Comparison of ENCODE assay signal across 18 cellular contexts in the genomic region with DNA sequence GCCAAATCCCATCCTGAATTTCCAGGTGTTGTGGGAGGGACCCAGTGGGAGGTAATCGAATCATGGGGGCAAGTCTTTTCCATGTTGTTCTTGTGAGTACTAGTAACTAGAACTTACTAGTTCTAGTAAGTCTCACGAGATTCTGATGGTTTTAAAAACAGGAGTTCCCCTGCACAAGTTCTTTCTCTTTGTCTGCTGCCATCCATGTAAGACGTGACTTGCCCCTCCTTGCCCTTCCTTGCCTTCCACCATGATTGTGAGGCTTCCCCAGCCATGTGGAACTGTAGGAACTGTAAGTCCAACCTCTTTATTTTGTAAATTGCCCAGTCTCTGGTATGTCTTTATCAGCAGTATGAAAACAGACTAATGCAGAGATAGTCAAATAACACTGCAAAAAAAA.
A peak's percentile ranks its signal among the peaks of the same experiment; 100 is the strongest.
DNase-seq lines count a peak whose midpoint lies in the region; ATAC-seq, FAIRE-seq and TF ChIP-seq lines count a peak whose summit lies in the region.
"Had no signal": no experiment of that assay in that cellular context is flagged by ENCODE, and none has a peak within 500 bp of the region (broad histone marks: within the 10 kb centered on the region; RNA-seq: fewer than 3 reads in every experiment).

No MANE protein-coding gene starts in this region.

- intact Hi-C loops in heart right ventricle (cut with DNase I) = no loop called here
- intact Hi-C loops in Right ventricle myocardium superior (cut with DNase I) = no loop called here
- intact Hi-C loops in HepG2 (cut with micrococcal nuclease; ENCODE audit: unreplicated experiment) = no loop called here
- intact Hi-C loops in right lobe of liver (cut with DNase I) = no loop called here

- no peaks in the 10 kb centered on the region for H4K20me1 ChIP-seq in HepG2 (ENCODE audit: insufficient read depth, low read length)

- H3K27ac Mint-ChIP-seq in glutamatergic neuron (ENCODE audit: unreplicated experiment) = peak overlapping the region; percentile 53
- H3K27ac Mint-ChIP-seq: B cell; CD8-positive, alpha-beta T cell had no signal

- H3K79me2 ChIP-seq in HepG2 (ENCODE audit: insufficient read depth, low read length) = no peaks in the 10 kb centered on the region

- H3K4me2 ChIP-seq in HepG2 (ENCODE audit: low read depth, low read length) = no peak overlapping the region
- H3K4me2 ChIP-seq: BLaER1 treated with 17β-estradiol and CSF1 and Interleukin-3, amounts not matched to agents 10 nM and 100 nM had no signal

- no peak overlapping the region for H3K4me3 Mint-ChIP-seq in glutamatergic neuron (ENCODE audit: unreplicated experiment)
- H3K4me3 Mint-ChIP-seq: B cell; CD8-positive, alpha-beta T cell had no signal

- peaks cover 2% of the 10 kb centered on the region for H3K9me3 Mint-ChIP-seq in glutamatergic neuron (ENCODE audit: unreplicated experiment)
- H3K9me3 Mint-ChIP-seq: CD8-positive, alpha-beta T cell had no signal

- H3K36me3 ChIP-seq in heart right ventricle (no peaks in the 10 kb centered on the region), HepG2 (replicated peaks in 1 of 2; ENCODE audit: control insufficient read depth in 1 of 2, insufficient read depth in 2 of 2, low read length in 2 of 2) (no peaks in the 10 kb centered on the region), right lobe of liver (no peaks in the 10 kb centered on the region)
- H3K36me3 ChIP-seq: BLaER1 treated with 17β-estradiol and CSF1 and Interleukin-3, amounts not matched to agents 10 nM and 100 nM had no signal

- no peak overlapping the region for H2AFZ ChIP-seq in HepG2 (ENCODE audit: low read length)
- H2AFZ ChIP-seq: GM23248 had no signal

- in situ Hi-C loops in HepG2 (cut with HindIII; ENCODE audit: extremely low pct_ligation_motif_present, low pct_unique_long_range_greater_than_20kb) = no loop called here

- WGBS in heart right ventricle, 2 donors = 83 to 90% methylated on average over 3 of the region's 3 CpGs
- 44% methylated on average over 3 of the region's 3 CpGs for WGBS in HepG2 (ENCODE audit: low lambda C conversion rate)
- 65% methylated on average over 3 of the region's 3 CpGs for WGBS in right lobe of liver (ENCODE audit: insufficient coverage, low coverage, low lambda C conversion rate, missing lambda C conversion rate)

- no peak for DNase-seq in heart right ventricle
- DNase-seq in Right ventricle myocardium superior = no peak
- no peak for DNase-seq in HepG2 (ENCODE audit: low spot score)
- no peak for DNase-seq in right lobe of liver
- DNase-seq in glutamatergic neuron = no peak
- DNase-seq in DMS53 (lab: John Stamatoyannopoulos, UW) = no peak
- DNase-seq: 8988T; Calu3; CD8-positive, alpha-beta T cell; DND-41; GM23248; HCEC 1CT had no signal

- H3K9ac ChIP-seq in HepG2 (ENCODE audit: insufficient read depth, low read depth, low read length) = no peak overlapping the region
- H3K9ac ChIP-seq: BLaER1 treated with 17β-estradiol and CSF1 and Interleukin-3, amounts not matched to agents 10 nM and 100 nM; GM23248 had no signal

- no peak for TF ChIP-seq RAD21 in HepG2 (CRISPR knock-in tag; IDR thresholded peaks at IDR 0.05)

- ATAC-seq in heart right ventricle = no peak
- ATAC-seq in Right ventricle myocardium superior (ENCODE audit: poor library complexity) = no peak
- no peak for ATAC-seq in HepG2
- ATAC-seq in right lobe of liver = no peak
- no peak for ATAC-seq in GM21515 (IDR thresholded peaks at IDR 0.05; ENCODE audit: unreplicated experiment)
- ATAC-seq: CD8-positive, alpha-beta T cell had no signal

- H3K9me3 ChIP-seq in heart right ventricle = no peaks in the 10 kb centered on the region
- H3K9me3 ChIP-seq in HepG2 (ENCODE audit: low read length) = no peaks in the 10 kb centered on the region
- H3K9me3 ChIP-seq in right lobe of liver = no peaks in the 10 kb centered on the region

- H3K27me3 Mint-ChIP-seq in glutamatergic neuron (ENCODE audit: unreplicated experiment) = peaks cover 6% of the 10 kb centered on the region

- peak overlapping the region in 8 of 10 donors; percentile 6 to 85 (median 74) for H3K27ac ChIP-seq in heart right ventricle
- H3K27ac ChIP-seq in HepG2 (ENCODE audit: extremely low read length, insufficient read depth, low read length) = no peak overlapping the region
- no peak overlapping the region for H3K27ac ChIP-seq in right lobe of liver
- H3K27ac ChIP-seq: BLaER1 treated with 17β-estradiol and CSF1 and Interleukin-3, amounts not matched to agents 10 nM and 100 nM; GM23248 had no signal

- H3K4me1 Mint-ChIP-seq in glutamatergic neuron (ENCODE audit: low read depth, unreplicated experiment) = peaks cover 47% of the 10 kb centered on the region
- H3K4me1 Mint-ChIP-seq: B cell had no signal

- FAIRE-seq in HepG2 (lab: Jason Lieb, UNC) = no peak
- FAIRE-seq: G401.6, GM12891, GM19239 had no signal

- H3K36me3 Mint-ChIP-seq in glutamatergic neuron (ENCODE audit: unreplicated experiment) = no peaks in the 10 kb centered on the region
- H3K36me3 Mint-ChIP-seq: CD8-positive, alpha-beta T cell had no signal

- CTCF ChIA-PET in HepG2 (lab: Yijun Ruan, JAX; ENCODE audit: low intra/inter-chr PET ratio, low total read pairs) = no interaction called here

- no TSS peak for BruUV-seq in HepG2 (replicated peaks; lab: Mats Ljungman, UMichigan)

- no peak for TF ChIP-seq POLR2A in HepG2 (IDR thresholded peaks at IDR 0.05; ENCODE audit: insufficient read depth in 1 of 2, low read depth in 2 of 2, low read length in 2 of 2)
- no peak for TF ChIP-seq POLR2A in right lobe of liver (IDR thresholded peaks at IDR 0.05)

- no peaks in the 10 kb centered on the region for H3K27me3 ChIP-seq in heart right ventricle
- 0 out of 5 replicates have a peak, but pooled peaks cover 0 to 4% of the 10 kb centered on the region in 2 experiments for H3K27me3 ChIP-seq in HepG2 (ENCODE audit: control insufficient read depth in 1 of 2, insufficient read depth in 2 of 2, low read length in 2 of 2)
- no peaks in the 10 kb centered on the region for H3K27me3 ChIP-seq in right lobe of liver
- H3K27me3 ChIP-seq: BLaER1 treated with 17β-estradiol and CSF1 and Interleukin-3, amounts not matched to agents 10 nM and 100 nM had no signal

- no peak for TF ChIP-seq CTCF in heart right ventricle (IDR thresholded peaks at IDR 0.05)
- TF ChIP-seq CTCF in HepG2 (CRISPR knock-in tag; IDR thresholded peaks at IDR 0.05) = no peak
- no peak for TF ChIP-seq CTCF in right lobe of liver (IDR thresholded peaks at IDR 0.05)
- TF ChIP-seq CTCF in glutamatergic neuron (IDR thresholded peaks at IDR 0.05; ENCODE audit: partially characterized antibody, unreplicated experiment) = no peak

- TF ChIP-seq EP300 in HepG2 (IDR thresholded peaks at IDR 0.05; ENCODE audit: low read depth in 2 of 2, low read length in 2 of 2) (no peak), HepG2 (CRISPR knock-in tag; IDR thresholded peaks at IDR 0.05; ENCODE audit: borderline replicate concordance) (no peak)

- no peak overlapping the region for H3K4me3 ChIP-seq in heart right ventricle
- H3K4me3 ChIP-seq in HepG2 (replicated peaks in 1 of 3; ENCODE audit: insufficient read depth in 1 of 3, low read depth in 2 of 3, low read length in 3 of 3) = no peak overlapping the region
- H3K4me3 ChIP-seq in right lobe of liver = no peak overlapping the region
- H3K4me3 ChIP-seq: BLaER1 treated with 17β-estradiol and CSF1 and Interleukin-3, amounts not matched to agents 10 nM and 100 nM; GM23248 had no signal

- POLR2A ChIA-PET in HepG2 (lab: Yijun Ruan, JAX) = no interaction called here

- peaks cover 0 to 78% (median 45%) of the 10 kb centered on the region in 9 donors for H3K4me1 ChIP-seq in heart right ventricle
- H3K4me1 ChIP-seq in HepG2 (ENCODE audit: insufficient read depth, low read length) = no peaks in the 10 kb centered on the region
- H3K4me1 ChIP-seq in right lobe of liver = no peaks in the 10 kb centered on the region

TF ChIP-seq in HepG2, 621 proteins besides CTCF, POLR2A, EP300 and RAD21:
- TF ChIP-seq ZNF431 (CRISPR knock-in tag; IDR thresholded peaks at IDR 0.05; ENCODE audit: borderline replicate concordance, low read depth) (0 out of 2 replicates have a peak, but pooled peaks have one; percentile 48), FOXC1 (CRISPR knock-in tag; IDR thresholded peaks at IDR 0.05; ENCODE audit: borderline replicate concordance) (no peak), MXD4 (CRISPR knock-in tag; IDR thresholded peaks at IDR 0.05) (no peak)
TF ChIP-seq in HepG2: peak in this region for 1.

Comparison
In these comparisons a context has a peak if more than half of its experiments do, and no peak if none do; other contexts are left out.
1. H3K27ac ChIP-seq: peak in heart right ventricle (8 of 10); none in HepG2 (single experiment) and right lobe of liver (0 of 3).